ENCODE assay signal across 9 cellular contexts in genomic region chrX:153984351-153985178, GRCh38. TPM values are rescaled to one million over a fixed set of nuclear protein-coding genes. Genes with fewer than 3 reads are reported as not detected.
DNase-seq lines count a peak whose midpoint lies in the region; ATAC-seq and TF ChIP-seq lines count a peak whose summit lies in the region.
"Had no signal": no experiment of that assay in that cellular context is flagged by ENCODE, and none has a peak within 500 bp of the region (broad histone marks: within the 10 kb centered on the region; RNA-seq: fewer than 3 reads in every experiment).

No MANE protein-coding gene starts in this region.

- no peak overlapping the region for H3K14ac ChIP-seq in trophoblast cell (ENCODE audit: low read length)

- H2BK12ac ChIP-seq in trophoblast cell (ENCODE audit: low read length) = no peak overlapping the region

- H3K4me2 ChIP-seq in trophoblast cell (ENCODE audit: low read length) = no peak overlapping the region

- H4K8ac ChIP-seq in trophoblast cell (ENCODE audit: low read depth, low read length) = no peak overlapping the region

- H3K4me3 Mint-ChIP-seq in CD4-positive, alpha-beta T cell = peak overlapping the region; percentile 87
- peak overlapping the region; percentile 82 for H3K4me3 Mint-ChIP-seq in activated T-helper 1 cell treated with anti-CD3 and anti-CD28 coated beads, Interleukin-12 subunit alpha, Interleukin-12 subunit beta, Interleukin-2, Interleukin-4 antibody, amounts not matched to agents 30 ng/mL and 10 ng/mL and 1 ng/mL, durations not matched to agents 14 hours and 24 hours and 36 hours

- H2AK5ac ChIP-seq in trophoblast cell (ENCODE audit: low read length) = no peak overlapping the region

- no peak overlapping the region for H4K12ac ChIP-seq in trophoblast cell (ENCODE audit: low read depth, low read length)

- no peak for TF ChIP-seq CTCF in CD4-positive, alpha-beta T cell (IDR thresholded peaks at IDR 0.05)

- no peak overlapping the region for H2AFZ ChIP-seq in trophoblast cell (ENCODE audit: insufficient read depth, low read length, poor library complexity)

- H3K79me2 ChIP-seq in trophoblast cell (ENCODE audit: control insufficient read depth, insufficient read depth, low read length, poor library complexity) = no peaks in the 10 kb centered on the region

- CTCF ChIA-PET in CD4-positive, alpha-beta T cell (lab: Charles Lee) = no interaction called here

- intact Hi-C loops in CD4-positive, alpha-beta T cell (cut with DNase I, micrococcal nuclease) = loop anchor here in 1 of 2 experiments (2.0 kb wide), 1 partner anchor 16 kb away; no protein-coding TSS in a partner anchor
- intact Hi-C loops in activated T-helper 1 cell treated with anti-CD3 and anti-CD28 coated beads, Interleukin-12 subunit alpha, Interleukin-12 subunit beta, Interleukin-2, Interleukin-4 antibody, amounts not matched to agents 30 ng/mL and 10 ng/mL and 1 ng/mL, durations not matched to agents 14 hours and 24 hours and 36 hours (cut with micrococcal nuclease) = no loop called here

- H3K9me3 Mint-ChIP-seq in CD4-positive, alpha-beta T cell = no peaks in the 10 kb centered on the region
- no peaks in the 10 kb centered on the region for H3K9me3 Mint-ChIP-seq in activated T-helper 1 cell treated with anti-CD3 and anti-CD28 coated beads, Interleukin-12 subunit alpha, Interleukin-12 subunit beta, Interleukin-2, Interleukin-4 antibody, amounts not matched to agents 30 ng/mL and 10 ng/mL and 1 ng/mL, durations not matched to agents 14 hours and 24 hours and 36 hours

- no peak overlapping the region for H4K91ac ChIP-seq in trophoblast cell (ENCODE audit: low read depth, low read length)

- H3K27ac ChIP-seq in CD4-positive, alpha-beta T cell (ENCODE audit: low read depth, low read length) = peak overlapping the region; percentile 79
- peak overlapping the region; percentile 32 for H3K27ac ChIP-seq in muscle layer of colon (ENCODE audit: low read depth, low read length)
- no peak overlapping the region for H3K27ac ChIP-seq in trophoblast cell (ENCODE audit: low read depth, low read length)

- H3K27me3 Mint-ChIP-seq in CD4-positive, alpha-beta T cell = no peaks in the 10 kb centered on the region
- no peaks in the 10 kb centered on the region for H3K27me3 Mint-ChIP-seq in activated T-helper 1 cell treated with anti-CD3 and anti-CD28 coated beads, Interleukin-12 subunit alpha, Interleukin-12 subunit beta, Interleukin-2, Interleukin-4 antibody, amounts not matched to agents 30 ng/mL and 10 ng/mL and 1 ng/mL, durations not matched to agents 14 hours and 24 hours and 36 hours (ENCODE audit: insufficient read depth)

- POLR2A ChIA-PET in CD4-positive, alpha-beta T cell (lab: Charles Lee) = interaction anchor here (0.6 to 4.1 kb wide), 4 partner anchors 12 to 386 kb away, joined by 3 to 26 read pairs (median 3); partner anchors contain the start of genes HCFC1 and TMEM187

- peak; percentile 50 for ATAC-seq in CD4-positive, alpha-beta T cell (ENCODE audit: poor library complexity)
- ATAC-seq in HG02678 (IDR thresholded peaks at IDR 0.05; ENCODE audit: unreplicated experiment) = peak; percentile 41
- ATAC-seq in GM21360 (IDR thresholded peaks at IDR 0.05; ENCODE audit: unreplicated experiment) = no peak

- H3K4me1 ChIP-seq in muscle layer of colon (ENCODE audit: insufficient read depth, low read length) = no peaks in the 10 kb centered on the region
- no peaks in the 10 kb centered on the region for H3K4me1 ChIP-seq in trophoblast cell (ENCODE audit: control insufficient read depth in 1 of 2, insufficient read depth in 2 of 2, low read length in 2 of 2)

- H3K27me3 ChIP-seq in CD4-positive, alpha-beta T cell (ENCODE audit: control insufficient read depth, insufficient read depth, low read length) = no peaks in the 10 kb centered on the region
- peaks cover 0 to 6% of the 10 kb centered on the region in 2 donors for H3K27me3 ChIP-seq in muscle layer of colon (ENCODE audit: control insufficient read depth in 1 of 2, insufficient read depth in 2 of 2, low read length in 2 of 2)
- no peaks in the 10 kb centered on the region for H3K27me3 ChIP-seq in trophoblast cell (ENCODE audit: insufficient read depth, low read length)

- H3K23ac ChIP-seq in trophoblast cell (ENCODE audit: low read length) = no peak overlapping the region

- no peaks in the 10 kb centered on the region for H3K36me3 Mint-ChIP-seq in CD4-positive, alpha-beta T cell (ENCODE audit: low read depth)
- H3K36me3 Mint-ChIP-seq in activated T-helper 1 cell treated with anti-CD3 and anti-CD28 coated beads, Interleukin-12 subunit alpha, Interleukin-12 subunit beta, Interleukin-2, Interleukin-4 antibody, amounts not matched to agents 30 ng/mL and 10 ng/mL and 1 ng/mL, durations not matched to agents 14 hours and 24 hours and 36 hours (ENCODE audit: low read depth) = no peaks in the 10 kb centered on the region

- no peak overlapping the region for H2BK5ac ChIP-seq in trophoblast cell (ENCODE audit: low read depth, low read length, poor library complexity)

- no peaks in the 10 kb centered on the region for H3K36me3 ChIP-seq in muscle layer of colon (ENCODE audit: insufficient read depth, low read length)
- H3K36me3 ChIP-seq in trophoblast cell (ENCODE audit: control insufficient read depth in 1 of 2, insufficient read depth in 2 of 2, low read length in 2 of 2) = peaks cover 2 to 5% of the 10 kb centered on the region in 2 experiments

- H2BK120ac ChIP-seq in trophoblast cell (ENCODE audit: insufficient read depth, low read length, poor library complexity) = no peak overlapping the region

- H3K9me3 ChIP-seq in CD4-positive, alpha-beta T cell (ENCODE audit: control insufficient read depth, low read length) = no peaks in the 10 kb centered on the region
- H3K9me3 ChIP-seq in muscle layer of colon (ENCODE audit: low read length) (no peaks in the 10 kb centered on the region), trophoblast cell (ENCODE audit: insufficient read depth, low read depth, low read length) (no peaks in the 10 kb centered on the region)

- H3K79me1 ChIP-seq in trophoblast cell (ENCODE audit: low read length) = no peaks in the 10 kb centered on the region

- H3K4me3 ChIP-seq in muscle layer of colon (ENCODE audit: low read depth in 1 of 2, low read length in 2 of 2) (no peak overlapping the region), trophoblast cell (ENCODE audit: low read depth, low read length) (no peak overlapping the region)

- H3K9ac ChIP-seq in muscle layer of colon (ENCODE audit: low read length) = no peak overlapping the region
- H3K9ac ChIP-seq in trophoblast cell (ENCODE audit: low read length) = no peak overlapping the region

- no peak overlapping the region for H3K4ac ChIP-seq in trophoblast cell (ENCODE audit: low read depth, low read length)

- H3K27ac Mint-ChIP-seq in CD4-positive, alpha-beta T cell = peak overlapping the region; percentile 99
- H3K27ac Mint-ChIP-seq in activated T-helper 1 cell treated with anti-CD3 and anti-CD28 coated beads, Interleukin-12 subunit alpha, Interleukin-12 subunit beta, Interleukin-2, Interleukin-4 antibody, amounts not matched to agents 30 ng/mL and 10 ng/mL and 1 ng/mL, durations not matched to agents 14 hours and 24 hours and 36 hours = peak overlapping the region; percentile 98

- peak in 3 of 10 experiments; percentile 19 to 39 (median 38) for DNase-seq in CD4-positive, alpha-beta T cell
- no peak for DNase-seq in activated T-helper 1 cell treated with anti-CD3 and anti-CD28 coated beads, Interleukin-12 subunit alpha, Interleukin-12 subunit beta, Interleukin-2, Interleukin-4 antibody, amounts not matched to agents 30 ng/mL and 10 ng/mL and 1 ng/mL, durations not matched to agents 14 hours and 24 hours and 36 hours (ENCODE audit: low spot score)
- DNase-seq in RKO (ENCODE audit: low spot score) = no peak
- DNase-seq in trophoblast cell = no peak
- DNase-seq in superior temporal gyrus (ENCODE audit: extremely low spot score) = no peak
- DNase-seq: NCI-H1417 treated with DMSO at 0.1 percent for 48 hours had no signal

- WGBS in trophoblast cell (ENCODE audit: extremely low coverage, insufficient coverage, insufficient read length) = no CpG with 5 or more reads among the region's 20 CpGs

- H3K18ac ChIP-seq in trophoblast cell (ENCODE audit: low read length) = no peak overlapping the region

- peaks cover 55% of the 10 kb centered on the region for H3K4me1 Mint-ChIP-seq in CD4-positive, alpha-beta T cell (ENCODE audit: low read depth)
- H3K4me1 Mint-ChIP-seq in activated T-helper 1 cell treated with anti-CD3 and anti-CD28 coated beads, Interleukin-12 subunit alpha, Interleukin-12 subunit beta, Interleukin-2, Interleukin-4 antibody, amounts not matched to agents 30 ng/mL and 10 ng/mL and 1 ng/mL, durations not matched to agents 14 hours and 24 hours and 36 hours (ENCODE audit: low read depth) = peaks cover 38% of the 10 kb centered on the region

RNA-seq across cellular contexts. Expression of gene TMEM187, which starts 12.0 kb away (rescaled TPM):
- total RNA-seq in CD4-positive, alpha-beta T cell = 1 to 10 TPM; 1.4 to 2.0 TPM
- 3.4 and 4.6 TPM in 2 replicates for total RNA-seq in activated T-helper 1 cell treated with anti-CD3 and anti-CD28 coated beads, Interleukin-12 subunit alpha, Interleukin-12 subunit beta, Interleukin-2, Interleukin-4 antibody, amounts not matched to agents 30 ng/mL and 10 ng/mL and 1 ng/mL, durations not matched to agents 14 hours and 24 hours and 36 hours
- polyA plus RNA-seq in trophoblast cell (2013) = 4.9 and 5.0 TPM in 2 replicates

RNA-seq across cellular contexts. Expression of gene HCFC1, which starts 12.9 kb away (rescaled TPM):
- total RNA-seq in CD4-positive, alpha-beta T cell = 10 to 100 TPM; 45.9 to 50.2 TPM
- total RNA-seq in activated T-helper 1 cell treated with anti-CD3 and anti-CD28 coated beads, Interleukin-12 subunit alpha, Interleukin-12 subunit beta, Interleukin-2, Interleukin-4 antibody, amounts not matched to agents 30 ng/mL and 10 ng/mL and 1 ng/mL, durations not matched to agents 14 hours and 24 hours and 36 hours = 105 and 106 TPM in 2 replicates
- 47.6 and 50.4 TPM in 2 replicates for polyA plus RNA-seq in trophoblast cell (2013)

RNA-seq across cellular contexts. Expression of gene IRAK1, which starts 35.1 kb away (rescaled TPM):
- 10 to 100 TPM; 61.2 to 67.4 TPM for total RNA-seq in CD4-positive, alpha-beta T cell
- 165 and 172 TPM in 2 replicates for total RNA-seq in activated T-helper 1 cell treated with anti-CD3 and anti-CD28 coated beads, Interleukin-12 subunit alpha, Interleukin-12 subunit beta, Interleukin-2, Interleukin-4 antibody, amounts not matched to agents 30 ng/mL and 10 ng/mL and 1 ng/mL, durations not matched to agents 14 hours and 24 hours and 36 hours
- 31.0 and 31.6 TPM in 2 replicates for polyA plus RNA-seq in trophoblast cell (2013)

RNA-seq across cellular contexts. Expression of gene RENBP, which starts 40.1 kb away (rescaled TPM):
- 1 to 10 TPM; 8.6 to 9.3 TPM for total RNA-seq in CD4-positive, alpha-beta T cell
- total RNA-seq in activated T-helper 1 cell treated with anti-CD3 and anti-CD28 coated beads, Interleukin-12 subunit alpha, Interleukin-12 subunit beta, Interleukin-2, Interleukin-4 antibody, amounts not matched to agents 30 ng/mL and 10 ng/mL and 1 ng/mL, durations not matched to agents 14 hours and 24 hours and 36 hours = 12.8 and 14.0 TPM in 2 replicates
- polyA plus RNA-seq in trophoblast cell (2013) = 0.82 and 0.94 TPM in 2 replicates

RNA-seq across cellular contexts. Expression of gene NAA10, which starts 49.7 kb away (rescaled TPM):
- 10 to 100 TPM; 41.5 to 42.0 TPM for total RNA-seq in CD4-positive, alpha-beta T cell
- total RNA-seq in activated T-helper 1 cell treated with anti-CD3 and anti-CD28 coated beads, Interleukin-12 subunit alpha, Interleukin-12 subunit beta, Interleukin-2, Interleukin-4 antibody, amounts not matched to agents 30 ng/mL and 10 ng/mL and 1 ng/mL, durations not matched to agents 14 hours and 24 hours and 36 hours = 150 and 156 TPM in 2 replicates
- 92.2 and 95.5 TPM in 2 replicates for polyA plus RNA-seq in trophoblast cell (2013)
